In genomic region chr1:161304927-161305871, GRCh38 we compare ENCODE assay signal across 1 cellular context.
TF ChIP-seq lines count a peak whose summit lies in the region.

No MANE protein-coding gene starts in this region.

TF ChIP-seq in K562, 482 proteins besides CTCF, POLR2A, EP300 and RAD21 (continues in another document):
- no peak for TF ChIP-seq ZNF263 (CRISPR knock-in tag; IDR thresholded peaks at IDR 0.05; ENCODE audit: borderline replicate concordance)
- TF ChIP-seq HNRNPL (IDR thresholded peaks at IDR 0.05; ENCODE audit: low read depth, low read length) = no peak
- peak; percentile 19 for TF ChIP-seq KDM5B (IDR thresholded peaks at IDR 0.05; ENCODE audit: insufficient replicate concordance, low read depth, low read length)
- TF ChIP-seq TCF3 (CRISPR knock-in tag; IDR thresholded peaks at IDR 0.05) = no peak
- no peak for TF ChIP-seq ZNF280A (IDR thresholded peaks at IDR 0.05; ENCODE audit: low read depth, partially characterized antibody)
- TF ChIP-seq E2F6 (IDR thresholded peaks at IDR 0.05; ENCODE audit: borderline replicate concordance in 1 of 2, extremely low read depth in 1 of 2, insufficient read depth in 1 of 2, insufficient read length in 1 of 2, low read depth in 1 of 2, low read length in 1 of 2, poor library complexity in 1 of 2, severe bottlenecking in 1 of 2) = no peak
- peak; percentile 20; the same call in 1 of the 2 replicates for TF ChIP-seq CREM (IDR thresholded peaks at IDR 0.05; ENCODE audit: low read depth)
- no peak for TF ChIP-seq SP2 (IDR thresholded peaks at IDR 0.05; ENCODE audit: extremely low read depth, low read depth, low read length, poor library complexity, severe bottlenecking)
- no peak for TF ChIP-seq ZNF717 (CRISPR knock-in tag; IDR thresholded peaks at IDR 0.05)
- peak; percentile 81 for TF ChIP-seq ATF3 (IDR thresholded peaks at IDR 0.05)
- TF ChIP-seq ATF3 (CRISPR knock-in tag; conservative IDR thresholded peaks at IDR 0.05) = no peak
- TF ChIP-seq ZNF695 (CRISPR knock-in tag; IDR thresholded peaks at IDR 0.05) = no peak
- TF ChIP-seq CEBPB (tag; IDR thresholded peaks at IDR 0.05) = 0 out of 2 replicates have a peak, but pooled peaks have one; percentile 9
- TF ChIP-seq ZNF175 (CRISPR knock-in tag; IDR thresholded peaks at IDR 0.05; ENCODE audit: low read depth) = no peak
- no peak for TF ChIP-seq THAP7 (CRISPR knock-in tag; IDR thresholded peaks at IDR 0.05)
- TF ChIP-seq SNAPC5 (CRISPR knock-in tag; IDR thresholded peaks at IDR 0.05) = no peak
- no peak for TF ChIP-seq BDP1 (IDR thresholded peaks at IDR 0.05; ENCODE audit: insufficient read depth, insufficient read length)
- TF ChIP-seq EP400 (IDR thresholded peaks at IDR 0.05) = no peak
- no peak for TF ChIP-seq MXD1 (CRISPR knock-in tag; IDR thresholded peaks at IDR 0.05; ENCODE audit: borderline replicate concordance, poor library complexity, severe bottlenecking)
- no peak for TF ChIP-seq VEZF1 (CRISPR knock-in tag; IDR thresholded peaks at IDR 0.05)
- no peak for TF ChIP-seq CEBPZ (IDR thresholded peaks at IDR 0.05; ENCODE audit: borderline replicate concordance, low read depth, low read length)
- peak; percentile 80 for TF ChIP-seq ATF7 (IDR thresholded peaks at IDR 0.05)
- no peak for TF ChIP-seq ZHX1 (conservative IDR thresholded peaks at IDR 0.05; ENCODE audit: low read length)
- no peak for TF ChIP-seq POLR2AphosphoS2 (IDR thresholded peaks at IDR 0.05; ENCODE audit: low read length)
- TF ChIP-seq ZNF830 (CRISPR knock-in tag; IDR thresholded peaks at IDR 0.05) = no peak
- no peak for TF ChIP-seq U2AF2 (optimal IDR thresholded peaks at IDR 0.05; ENCODE audit: low read depth, low read length)
- no peak for TF ChIP-seq GTF2F1 (IDR thresholded peaks at IDR 0.05; ENCODE audit: low read depth, low read length)
- TF ChIP-seq PBX2 (CRISPR knock-in tag; IDR thresholded peaks at IDR 0.05; ENCODE audit: low read depth) = no peak
- no peak for TF ChIP-seq PBX2 (tag; conservative IDR thresholded peaks at IDR 0.05; ENCODE audit: low read depth)
- no peak for TF ChIP-seq RBM34 (IDR thresholded peaks at IDR 0.05; ENCODE audit: borderline replicate concordance, insufficient read depth, low read length)
- no peak for TF ChIP-seq ZNF511 (CRISPR knock-in tag; IDR thresholded peaks at IDR 0.05)
- TF ChIP-seq SOX6 (IDR thresholded peaks at IDR 0.05) = no peak
- no peak for TF ChIP-seq BRCA1 (IDR thresholded peaks at IDR 0.05)
- TF ChIP-seq BRCA1 (CRISPR knock-in tag; IDR thresholded peaks at IDR 0.05) = no peak
- no peak for TF ChIP-seq ZZZ3 (IDR thresholded peaks at IDR 0.05)
- no peak for TF ChIP-seq ZNF347 (CRISPR knock-in tag; IDR thresholded peaks at IDR 0.05; ENCODE audit: low read depth)
- no peak for TF ChIP-seq ETV1 (tag; conservative IDR thresholded peaks at IDR 0.05; ENCODE audit: low read depth)
- TF ChIP-seq ZNF239 (CRISPR knock-in tag; IDR thresholded peaks at IDR 0.05) = no peak
- TF ChIP-seq FOXJ3 (CRISPR knock-in tag; IDR thresholded peaks at IDR 0.05) = no peak
- 0 out of 2 replicates have a peak, but pooled peaks have one; percentile 1 for TF ChIP-seq TFAP4 (CRISPR knock-in tag; IDR thresholded peaks at IDR 0.05; ENCODE audit: borderline replicate concordance)
- no peak for TF ChIP-seq LCOR (CRISPR knock-in tag; IDR thresholded peaks at IDR 0.05)
- no peak for TF ChIP-seq ZKSCAN1 (IDR thresholded peaks at IDR 0.05; ENCODE audit: low read depth, low read length)
- TF ChIP-seq ZBTB17 (CRISPR knock-in tag; IDR thresholded peaks at IDR 0.05) = no peak
- TF ChIP-seq MEIS2 (IDR thresholded peaks at IDR 0.05; ENCODE audit: partially characterized antibody) = no peak
- no peak for TF ChIP-seq MLLT1 (IDR thresholded peaks at IDR 0.05)
- no peak for TF ChIP-seq NUFIP1 (IDR thresholded peaks at IDR 0.05; ENCODE audit: partially characterized antibody)
- no peak for TF ChIP-seq ZNF507 (tag; conservative IDR thresholded peaks at IDR 0.05)
- no peak for TF ChIP-seq CCNT2 (IDR thresholded peaks at IDR 0.05; ENCODE audit: borderline replicate concordance, extremely low read depth, insufficient read length, low read depth, low read length)
- TF ChIP-seq LARP7 (IDR thresholded peaks at IDR 0.05) = no peak
- TF ChIP-seq PRPF4 (IDR thresholded peaks at IDR 0.05; ENCODE audit: insufficient read depth, low read depth, low read length, poor library complexity, severe bottlenecking) = no peak
